ENCODE assay signal across 16 cellular contexts in genomic region chr3:3353153-3353552, GRCh38.
DNase-seq lines count a peak whose midpoint lies in the region; ATAC-seq and TF ChIP-seq lines count a peak whose summit lies in the region.
"Had no signal": no experiment of that assay in that cellular context is flagged by ENCODE, and none has a peak within 500 bp of the region (broad histone marks: within the 10 kb centered on the region; RNA-seq: fewer than 3 reads in every experiment).

No MANE protein-coding gene starts in this region.

- no peaks in the 10 kb centered on the region for H3K4me1 ChIP-seq in GM23338 (ENCODE audit: insufficient read depth)
- H3K4me1 ChIP-seq: A549, psoas muscle had no signal

- no peaks in the 10 kb centered on the region for H3F3A ChIP-seq in GM23338 (replicated peaks; ENCODE audit: low read depth)

- H3K27me3 ChIP-seq in GM23338 (ENCODE audit: insufficient read depth): no peaks in the 10 kb centered on the region

- peak; percentile 79 for ATAC-seq in GM18498 (IDR thresholded peaks at IDR 0.05; ENCODE audit: unreplicated experiment)
- peak; percentile 80 for ATAC-seq in GM19463 (IDR thresholded peaks at IDR 0.05; ENCODE audit: unreplicated experiment)
- peak; percentile 61 for ATAC-seq in HG02759 (IDR thresholded peaks at IDR 0.05; ENCODE audit: unreplicated experiment)
- peak; percentile 67 for ATAC-seq in HG03342 (IDR thresholded peaks at IDR 0.05; ENCODE audit: unreplicated experiment)
- ATAC-seq in left lobe of liver: no peak
- no peak for ATAC-seq in GM23338
- ATAC-seq: A549, psoas muscle had no signal

- H3K36me3 ChIP-seq in GM23338 (ENCODE audit: insufficient read depth): no peaks in the 10 kb centered on the region

- no peak overlapping the region for H3K4me3 ChIP-seq in GM23338
- H3K4me3 ChIP-seq: A549, psoas muscle had no signal

- H3K27ac ChIP-seq in GM23338 (ENCODE audit: low read depth): no peak overlapping the region
- H3K27ac ChIP-seq: A549, psoas muscle had no signal

- TF ChIP-seq CTCF in GM23338 (conservative IDR thresholded peaks at IDR 0.05; ENCODE audit: low read depth in 2 of 2): no peak

- H4K20me1 ChIP-seq in GM23338 (replicated peaks; ENCODE audit: insufficient read depth): no peaks in the 10 kb centered on the region

- no peak overlapping the region for H2AFZ ChIP-seq in GM23338

- H3K4me3 Mint-ChIP-seq in GM23338: no peak overlapping the region
- H3K4me3 Mint-ChIP-seq: activated naive CD4-positive, alpha-beta T cell treated with anti-CD3 and anti-CD28 coated beads for 36 hours had no signal

- peaks cover 39% of the 10 kb centered on the region; the same call in 2 of the 3 replicates for H3K36me3 Mint-ChIP-seq in GM23338 (ENCODE audit: low read depth)

- no peak overlapping the region for H3K27ac Mint-ChIP-seq in GM23338
- H3K27ac Mint-ChIP-seq: activated naive CD4-positive, alpha-beta T cell treated with anti-CD3 and anti-CD28 coated beads for 36 hours had no signal

- H3K27me3 Mint-ChIP-seq in GM23338 (ENCODE audit: insufficient read depth, low read depth, poor library complexity): no peaks in the 10 kb centered on the region

- H3K4me2 ChIP-seq in GM23338: no peak overlapping the region
- H3K4me2 ChIP-seq: A549 had no signal

- H3K9me3 Mint-ChIP-seq in GM23338: peaks cover 98% of the 10 kb centered on the region
- H3K9me3 Mint-ChIP-seq: activated naive CD4-positive, alpha-beta T cell treated with anti-CD3 and anti-CD28 coated beads for 36 hours had no signal

- H3K4me1 Mint-ChIP-seq in GM23338: no peaks in the 10 kb centered on the region

- H3K79me2 ChIP-seq in GM23338 (replicated peaks; ENCODE audit: insufficient read depth): no peaks in the 10 kb centered on the region

- DNase-seq in stimulated activated CD4-positive, alpha-beta T cell treated with anti-CD3 and anti-CD28 coated beads, Interleukin-4, amount 100 ng/mL, for 1 hour: no peak
- no peak for DNase-seq in left lobe of liver (ENCODE audit: low spot score)
- no peak for DNase-seq in GM23338 (ENCODE audit: low spot score)
- DNase-seq in activated T-cell treated with anti-CD3 and anti-CD28 coated beads for 4 hours: no peak
- DNase-seq: activated naive CD4-positive, alpha-beta T cell treated with anti-CD3 and anti-CD28 coated beads for 36 hours; Karpas-422; kidney; NCI-H2029; psoas muscle; SIG-M5; stimulated activated CD8-positive, alpha-beta memory T cell treated with anti-CD3 and anti-CD28 coated beads, Interleukin-4, amount 100 ng/mL, for 48 hours had no signal

- H3K9me2 ChIP-seq in GM23338 (ENCODE audit: insufficient read depth): 0 out of 2 replicates have a peak, but pooled peaks cover 4% of the 10 kb centered on the region

TF ChIP-seq in GM23338, 12 proteins besides CTCF, POLR2A, EP300 and RAD21 (continues in another document):
- TF ChIP-seq EZH2 (IDR thresholded peaks at IDR 0.05; ENCODE audit: low read depth, unreplicated experiment) (no peak), JUNB (IDR thresholded peaks at IDR 0.05; ENCODE audit: unreplicated experiment) (no peak), ETS1 (IDR thresholded peaks at IDR 0.05) (no peak), POLR2AphosphoS5 (IDR thresholded peaks at IDR 0.05; ENCODE audit: low read depth) (no peak), ZNF331 (CRISPR knock-in tag; IDR thresholded peaks at IDR 0.05; ENCODE audit: low read depth) (no peak), EZH2phosphoT487 (IDR thresholded peaks at IDR 0.05; ENCODE audit: unreplicated experiment) (no peak), NANOG (IDR thresholded peaks at IDR 0.05; ENCODE audit: borderline replicate concordance) (no peak), ZNF462 (CRISPR knock-in tag; IDR thresholded peaks at IDR 0.05) (no peak)
- TF ChIP-seq, protein P1, sequence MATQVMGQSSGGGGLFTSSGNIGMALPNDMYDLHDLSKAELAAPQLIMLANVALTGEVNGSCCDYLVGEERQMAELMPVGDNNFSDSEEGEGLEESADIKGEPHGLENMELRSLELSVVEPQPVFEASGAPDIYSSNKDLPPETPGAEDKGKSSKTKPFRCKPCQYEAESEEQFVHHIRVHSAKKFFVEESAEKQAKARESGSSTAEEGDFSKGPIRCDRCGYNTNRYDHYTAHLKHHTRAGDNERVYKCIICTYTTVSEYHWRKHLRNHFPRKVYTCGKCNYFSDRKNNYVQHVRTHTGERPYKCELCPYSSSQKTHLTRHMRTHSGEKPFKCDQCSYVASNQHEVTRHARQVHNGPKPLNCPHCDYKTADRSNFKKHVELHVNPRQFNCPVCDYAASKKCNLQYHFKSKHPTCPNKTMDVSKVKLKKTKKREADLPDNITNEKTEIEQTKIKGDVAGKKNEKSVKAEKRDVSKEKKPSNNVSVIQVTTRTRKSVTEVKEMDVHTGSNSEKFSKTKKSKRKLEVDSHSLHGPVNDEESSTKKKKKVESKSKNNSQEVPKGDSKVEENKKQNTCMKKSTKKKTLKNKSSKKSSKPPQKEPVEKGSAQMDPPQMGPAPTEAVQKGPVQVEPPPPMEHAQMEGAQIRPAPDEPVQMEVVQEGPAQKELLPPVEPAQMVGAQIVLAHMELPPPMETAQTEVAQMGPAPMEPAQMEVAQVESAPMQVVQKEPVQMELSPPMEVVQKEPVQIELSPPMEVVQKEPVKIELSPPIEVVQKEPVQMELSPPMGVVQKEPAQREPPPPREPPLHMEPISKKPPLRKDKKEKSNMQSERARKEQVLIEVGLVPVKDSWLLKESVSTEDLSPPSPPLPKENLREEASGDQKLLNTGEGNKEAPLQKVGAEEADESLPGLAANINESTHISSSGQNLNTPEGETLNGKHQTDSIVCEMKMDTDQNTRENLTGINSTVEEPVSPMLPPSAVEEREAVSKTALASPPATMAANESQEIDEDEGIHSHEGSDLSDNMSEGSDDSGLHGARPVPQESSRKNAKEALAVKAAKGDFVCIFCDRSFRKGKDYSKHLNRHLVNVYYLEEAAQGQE (IDR thresholded peaks at IDR 0.05; ENCODE audit: unreplicated experiment): no peak

Comparison
In these comparisons a context has a peak if more than half of its experiments do, and no peak if none do; other contexts are left out.
1. ATAC-seq: peak in GM18498 (single experiment), GM19463 (single experiment), HG02759 (single experiment) and HG03342 (single experiment); none in left lobe of liver (single experiment) and GM23338 (single experiment).